8 cellular contexts compared by ENCODE assay signal in the genomic region with DNA sequence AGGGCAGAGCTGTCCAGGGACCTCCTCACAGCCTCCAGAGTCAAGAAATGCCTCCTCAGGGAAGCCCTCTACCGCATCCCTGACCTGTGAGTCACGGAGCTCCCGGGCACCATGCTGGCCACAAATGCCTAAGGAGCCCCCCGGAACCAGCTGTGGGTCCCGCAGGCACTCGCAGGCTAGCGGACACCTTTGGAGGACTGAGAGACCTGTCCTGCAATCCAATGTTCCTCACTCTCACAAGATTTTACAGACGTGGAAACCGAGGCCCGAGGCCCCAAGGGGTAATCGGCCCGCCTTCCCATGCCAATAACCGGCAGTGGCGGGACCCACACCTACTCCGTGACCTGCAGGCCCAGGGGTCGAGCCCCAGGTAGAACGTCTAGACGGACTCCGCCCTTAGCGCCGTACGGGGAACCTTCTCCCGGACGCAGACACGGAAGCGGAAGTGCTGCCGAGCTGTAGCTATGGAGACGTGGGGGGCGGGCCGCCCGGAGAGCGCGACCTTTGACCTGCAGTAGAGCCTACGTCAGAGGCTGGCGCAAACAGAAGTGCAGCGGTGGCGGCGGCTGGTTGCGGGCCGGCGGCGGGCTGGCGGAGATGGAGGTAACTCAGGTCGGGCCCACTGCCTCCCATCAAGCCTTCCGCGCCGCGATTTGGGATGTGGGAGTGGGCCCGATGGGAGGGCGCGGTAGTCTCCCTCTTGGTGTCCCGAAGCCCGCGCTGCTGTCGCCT. TPM values are rescaled to one million over a fixed set of nuclear protein-coding genes. Genes with fewer than 3 reads are reported as not detected.
DNase-seq lines count a peak whose midpoint lies in the region; ATAC-seq, FAIRE-seq and TF ChIP-seq lines count a peak whose summit lies in the region.

A gene with protein sequence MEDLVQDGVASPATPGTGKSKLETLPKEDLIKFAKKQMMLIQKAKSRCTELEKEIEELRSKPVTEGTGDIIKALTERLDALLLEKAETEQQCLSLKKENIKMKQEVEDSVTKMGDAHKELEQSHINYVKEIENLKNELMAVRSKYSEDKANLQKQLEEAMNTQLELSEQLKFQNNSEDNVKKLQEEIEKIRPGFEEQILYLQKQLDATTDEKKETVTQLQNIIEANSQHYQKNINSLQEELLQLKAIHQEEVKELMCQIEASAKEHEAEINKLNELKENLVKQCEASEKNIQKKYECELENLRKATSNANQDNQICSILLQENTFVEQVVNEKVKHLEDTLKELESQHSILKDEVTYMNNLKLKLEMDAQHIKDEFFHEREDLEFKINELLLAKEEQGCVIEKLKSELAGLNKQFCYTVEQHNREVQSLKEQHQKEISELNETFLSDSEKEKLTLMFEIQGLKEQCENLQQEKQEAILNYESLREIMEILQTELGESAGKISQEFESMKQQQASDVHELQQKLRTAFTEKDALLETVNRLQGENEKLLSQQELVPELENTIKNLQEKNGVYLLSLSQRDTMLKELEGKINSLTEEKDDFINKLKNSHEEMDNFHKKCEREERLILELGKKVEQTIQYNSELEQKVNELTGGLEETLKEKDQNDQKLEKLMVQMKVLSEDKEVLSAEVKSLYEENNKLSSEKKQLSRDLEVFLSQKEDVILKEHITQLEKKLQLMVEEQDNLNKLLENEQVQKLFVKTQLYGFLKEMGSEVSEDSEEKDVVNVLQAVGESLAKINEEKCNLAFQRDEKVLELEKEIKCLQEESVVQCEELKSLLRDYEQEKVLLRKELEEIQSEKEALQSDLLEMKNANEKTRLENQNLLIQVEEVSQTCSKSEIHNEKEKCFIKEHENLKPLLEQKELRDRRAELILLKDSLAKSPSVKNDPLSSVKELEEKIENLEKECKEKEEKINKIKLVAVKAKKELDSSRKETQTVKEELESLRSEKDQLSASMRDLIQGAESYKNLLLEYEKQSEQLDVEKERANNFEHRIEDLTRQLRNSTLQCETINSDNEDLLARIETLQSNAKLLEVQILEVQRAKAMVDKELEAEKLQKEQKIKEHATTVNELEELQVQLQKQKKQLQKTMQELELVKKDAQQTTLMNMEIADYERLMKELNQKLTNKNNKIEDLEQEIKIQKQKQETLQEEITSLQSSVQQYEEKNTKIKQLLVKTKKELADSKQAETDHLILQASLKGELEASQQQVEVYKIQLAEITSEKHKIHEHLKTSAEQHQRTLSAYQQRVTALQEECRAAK (N-terminal part only) (plus strand): TSS at position 529 of the 732 bp plus-strand sequence. CDS start 69 bp downstream, at position 598.

- H3K4me1 Mint-ChIP-seq in natural killer cell: peaks cover 29 to 37% of the 10 kb centered on the region in 2 donors

- peak; percentile 68 for TF ChIP-seq POLR2A in H54 (IDR thresholded peaks at IDR 0.05; ENCODE audit: low read depth, low read length)

- peak; percentile 79 for FAIRE-seq in H54 (lab: Jason Lieb, UNC)

- H3K27me3 Mint-ChIP-seq in natural killer cell (ENCODE audit: low read depth in 2 of 2): no peaks in the 10 kb centered on the region

- peak within 1 kb of the TSS; percentile 95 for H3K4me3 Mint-ChIP-seq in natural killer cell

- TF ChIP-seq CTCF in RWPE1 (conservative IDR thresholded peaks at IDR 0.05; ENCODE audit: low read depth) (no peak), natural killer cell (IDR thresholded peaks at IDR 0.05) (no peak)

- intact Hi-C loops in natural killer cell (cut with micrococcal nuclease): loop anchor here (2.0 kb wide), 1 partner anchor 86 kb away; a partner anchor contains a TSS

- CTCF ChIA-PET in RWPE1 (lab: Yijun Ruan, JAX): no interaction called here

- peak; percentile 95 to 99 (median 97) for ATAC-seq in natural killer cell

- POLR2A ChIA-PET in RWPE1 (lab: Yijun Ruan, JAX; ENCODE audit: low non-redundant PET): no interaction called here

- H3K36me3 Mint-ChIP-seq in natural killer cell: no peaks in the 10 kb centered on the region

- DNase-seq in ELF-1 (ENCODE audit: low read depth, low spot score): peak; percentile 98
- DNase-seq in H54 (ENCODE audit: insufficient read length, low spot score): peak; percentile 72
- DNase-seq in LoVo (ENCODE audit: low spot score): peak; percentile 98
- peak; percentile 87 for DNase-seq in RWPE1 (ENCODE audit: low spot score)
- peak; percentile 95 to 97 for DNase-seq in activated T-helper 1 cell treated with anti-CD3 and anti-CD28 coated beads, Interleukin-2, amount 50 U/mL, for 16 hours (ENCODE audit: low read depth in 1 of 2, low spot score in 1 of 2)
- DNase-seq in fibroblast of peridontal ligament (ENCODE audit: extremely low read depth): peak; percentile 92
- peak; percentile 96 for DNase-seq in natural killer cell
- DNase-seq in stimulated activated naive CD4-positive, alpha-beta T cell (lab: John Stamatoyannopoulos, UW): peak; percentile 93 to 96 (median 94)

- peak within 1 kb of the TSS; percentile 96 to 99 for H3K27ac Mint-ChIP-seq in natural killer cell

- H3K27ac ChIP-seq in RWPE1: peak within 1 kb of the TSS; percentile 81

- H3K9me3 Mint-ChIP-seq in natural killer cell: no peaks in the 10 kb centered on the region

RNA-seq across cellular contexts. Expression of the gene that starts here (rescaled TPM):
- 100 to 1,000 TPM in 1 of 3 donors, 10 to 100 TPM in 2; 84.8 to 110 (median 89.6) TPM for total RNA-seq in natural killer cell

Comparison
In these comparisons a context has a peak if more than half of its experiments do, and no peak if none do; other contexts are left out.
1. Peak in every context shown above with its lines: DNase-seq, ATAC-seq and H3K27ac ChIP-seq.